23 cellular contexts compared by ENCODE assay signal in genomic region chr14:33596211-33597080, GRCh38.
DNase-seq lines count a peak whose midpoint lies in the region; ATAC-seq and TF ChIP-seq lines count a peak whose summit lies in the region.
"Had no signal": no experiment of that assay in that cellular context is flagged by ENCODE, and none has a peak within 500 bp of the region (broad histone marks: within the 10 kb centered on the region; RNA-seq: fewer than 3 reads in every experiment).

No MANE protein-coding gene starts in this region.

- H3K27me3 ChIP-seq in right atrium auricular region (no peaks in the 10 kb centered on the region), mesenchymal stem cell (ENCODE audit: control insufficient read depth in 1 of 2, insufficient read depth in 1 of 2, low read length in 2 of 2) (no peaks in the 10 kb centered on the region)

- no peaks in the 10 kb centered on the region for H3K27me3 Mint-ChIP-seq in activated CD8-positive, alpha-beta memory T cell treated with anti-CD3 and anti-CD28 coated beads, Interleukin-2, amount 10 ng/mL, durations not matched to agents 7 days and 5 days
- H3K27me3 Mint-ChIP-seq: IgD-negative memory B cell had no signal

- 76% methylated on average over 7 of the region's 8 CpGs for WGBS in mesenchymal stem cell

- no peak overlapping the region for H2BK5ac ChIP-seq in mesenchymal stem cell (ENCODE audit: low read depth, low read length, poor library complexity, severe bottlenecking)

- H3K4me1 Mint-ChIP-seq in activated CD8-positive, alpha-beta memory T cell treated with anti-CD3 and anti-CD28 coated beads, Interleukin-2, amount 10 ng/mL, durations not matched to agents 7 days and 5 days: no peaks in the 10 kb centered on the region
- H3K4me1 Mint-ChIP-seq: IgD-negative memory B cell had no signal

- H3K4me2 ChIP-seq in mesenchymal stem cell (ENCODE audit: low read length, poor library complexity, severe bottlenecking): no peak overlapping the region
- H3K4me2 ChIP-seq: KMS-11 had no signal

- no peak overlapping the region for H3K4me3 Mint-ChIP-seq in activated CD8-positive, alpha-beta memory T cell treated with anti-CD3 and anti-CD28 coated beads, Interleukin-2, amount 10 ng/mL, durations not matched to agents 7 days and 5 days
- H3K4me3 Mint-ChIP-seq: IgD-negative memory B cell had no signal

- H3K4me3 ChIP-seq in right atrium auricular region (no peak overlapping the region), mesenchymal stem cell (ENCODE audit: insufficient read depth in 1 of 2, low read depth in 1 of 2, low read length in 2 of 2) (no peak overlapping the region)
- H3K4me3 ChIP-seq: SK-N-MC had no signal

- no peak for DNase-seq in Right ventricle myocardium inferior (ENCODE audit: missing footprints)
- no peak for DNase-seq in right atrium auricular region (ENCODE audit: low spot score)
- DNase-seq in NCI-H2227 (lab: John Stamatoyannopoulos, UW; ENCODE audit: unreplicated experiment): peak; percentile 8
- DNase-seq in cerebellum (ENCODE audit: low spot score): peak; percentile 49
- peak; percentile 76 for DNase-seq in mesenchymal stem cell
- DNase-seq in activated CD8-positive, alpha-beta memory T cell treated with anti-CD3 and anti-CD28 coated beads, Interleukin-2, amount 10 ng/mL, durations not matched to agents 7 days and 5 days: no peak
- DNase-seq in SIG-M5 (lab: John Stamatoyannopoulos, UW): no peak
- no peak for DNase-seq in activated CD4-positive, alpha-beta T cell treated with anti-CD3 and anti-CD28 coated beads, Interleukin-2, amount 50 U/mL, for 1 hour
- DNase-seq: Calu3, DMS79 treated with DMSO at 0.1 percent for 48 hours, HCEC 1CT, NCI-H1048, NCI-H1417, NCI-H187, NCI-H2107, NCI-H446 treated with DMSO at 0.1 percent for 48 hours, NCI-H526 treated with DMSO at 0.1 percent for 48 hours, RPMI8226, SHP77 had no signal

- H2BK12ac ChIP-seq in mesenchymal stem cell (ENCODE audit: low read length in 2 of 2): no peak overlapping the region

- H3K79me1 ChIP-seq in mesenchymal stem cell (replicated peaks; ENCODE audit: low read length, poor library complexity, severe bottlenecking): no peaks in the 10 kb centered on the region

- ATAC-seq in Right ventricle myocardium inferior: peak; percentile 57
- no peak for ATAC-seq in activated CD8-positive, alpha-beta memory T cell treated with anti-CD3 and anti-CD28 coated beads, Interleukin-2, amount 10 ng/mL, durations not matched to agents 7 days and 5 days

- H3K27ac Mint-ChIP-seq in activated CD8-positive, alpha-beta memory T cell treated with anti-CD3 and anti-CD28 coated beads, Interleukin-2, amount 10 ng/mL, durations not matched to agents 7 days and 5 days: no peak overlapping the region
- H3K27ac Mint-ChIP-seq: IgD-negative memory B cell had no signal

- H3K27ac ChIP-seq in right atrium auricular region: no peak overlapping the region
- H3K27ac ChIP-seq in mesenchymal stem cell (ENCODE audit: low read length, poor library complexity, severe bottlenecking): no peak overlapping the region
- H3K27ac ChIP-seq: 22Rv1, KMS-11, SK-N-MC had no signal

- intact Hi-C loops in Right ventricle myocardium inferior (cut with DNase I): no loop called here

- H3K9ac ChIP-seq in mesenchymal stem cell (ENCODE audit: low read length): no peak overlapping the region
- H3K9ac ChIP-seq: KMS-11 had no signal

- no peaks in the 10 kb centered on the region for H3K9me3 ChIP-seq in right atrium auricular region
- H3K9me3 ChIP-seq in mesenchymal stem cell (ENCODE audit: control insufficient read depth, low read length): no peaks in the 10 kb centered on the region

- TF ChIP-seq CTCF in right atrium auricular region (IDR thresholded peaks at IDR 0.05): no peak

- H3K4ac ChIP-seq in mesenchymal stem cell (ENCODE audit: low read depth in 1 of 2, low read length in 2 of 2): no peak overlapping the region

- CTCF ChIA-PET in activated CD8-positive, alpha-beta memory T cell treated with anti-CD3 and anti-CD28 coated beads, Interleukin-2, amount 10 ng/mL, durations not matched to agents 7 days and 5 days (lab: Charles Lee): interaction anchor here (1.6 kb wide), 1 partner anchor 11 kb away, joined by 3 read pairs; no protein-coding TSS in a partner anchor

- H3K36me3 Mint-ChIP-seq in activated CD8-positive, alpha-beta memory T cell treated with anti-CD3 and anti-CD28 coated beads, Interleukin-2, amount 10 ng/mL, durations not matched to agents 7 days and 5 days: no peaks in the 10 kb centered on the region
- H3K36me3 Mint-ChIP-seq: IgD-negative memory B cell had no signal

- no peak overlapping the region for H3K18ac ChIP-seq in mesenchymal stem cell (ENCODE audit: low read depth in 1 of 2, low read length in 2 of 2)

- H4K8ac ChIP-seq in mesenchymal stem cell (ENCODE audit: low read length): no peak overlapping the region

- H2AK5ac ChIP-seq in mesenchymal stem cell (ENCODE audit: low read length, severe bottlenecking): no peak overlapping the region

- H2BK120ac ChIP-seq in mesenchymal stem cell (ENCODE audit: low read depth, low read length): no peak overlapping the region

- H3K4me1 ChIP-seq in right atrium auricular region (no peaks in the 10 kb centered on the region), mesenchymal stem cell (ENCODE audit: control insufficient read depth, insufficient read depth, low read depth, low read length) (no peaks in the 10 kb centered on the region)

- H3K36me3 ChIP-seq in right atrium auricular region (no peaks in the 10 kb centered on the region), mesenchymal stem cell (ENCODE audit: control insufficient read depth in 1 of 2, insufficient read depth in 2 of 2, low read depth in 1 of 2, low read length in 2 of 2) (no peaks in the 10 kb centered on the region)

- no peak overlapping the region for H4K91ac ChIP-seq in mesenchymal stem cell (ENCODE audit: low read length)

- no peak overlapping the region for H2BK15ac ChIP-seq in mesenchymal stem cell (ENCODE audit: low read depth, poor library complexity, severe bottlenecking)

- no peaks in the 10 kb centered on the region for H3K9me3 Mint-ChIP-seq in activated CD8-positive, alpha-beta memory T cell treated with anti-CD3 and anti-CD28 coated beads, Interleukin-2, amount 10 ng/mL, durations not matched to agents 7 days and 5 days (ENCODE audit: low read depth)

- no peak overlapping the region for H3K14ac ChIP-seq in mesenchymal stem cell (ENCODE audit: low read length in 2 of 2)

- H2AFZ ChIP-seq in mesenchymal stem cell (ENCODE audit: low read depth, low read length): no peak overlapping the region

- no peak overlapping the region for H3K23ac ChIP-seq in mesenchymal stem cell (ENCODE audit: low read length in 2 of 2)

Comparison
In these comparisons a context has a peak if more than half of its experiments do, and no peak if none do; other contexts are left out.
1. DNase-seq: peak in NCI-H2227 (single experiment), cerebellum (single experiment) and mesenchymal stem cell (single experiment); none in Right ventricle myocardium inferior (single experiment), right atrium auricular region (single experiment), activated CD8-positive, alpha-beta memory T cell treated with anti-CD3 and anti-CD28 coated beads, Interleukin-2, amount 10 ng/mL, durations not matched to agents 7 days and 5 days (single experiment), SIG-M5 (single experiment) and activated CD4-positive, alpha-beta T cell treated with anti-CD3 and anti-CD28 coated beads, Interleukin-2, amount 50 U/mL, for 1 hour (single experiment).